14 cellular contexts compared by ENCODE assay signal in genomic region chr12:49702676-49703228, GRCh38. TPM values are rescaled to one million over a fixed set of nuclear protein-coding genes. Genes with fewer than 3 reads are reported as not detected.
A peak's percentile ranks its signal among the peaks of the same experiment; 100 is the strongest.
DNase-seq lines count a peak whose midpoint lies in the region; ATAC-seq, FAIRE-seq and TF ChIP-seq lines count a peak whose summit lies in the region.
"Had no signal": no experiment of that assay in that cellular context is flagged by ENCODE, and none has a peak within 500 bp of the region (broad histone marks: within the 10 kb centered on the region; RNA-seq: fewer than 3 reads in every experiment).

No MANE protein-coding gene starts in this region.

- H3K27ac Mint-ChIP-seq in astrocyte (ENCODE audit: unreplicated experiment), result peak overlapping the region; percentile 89

- peaks cover 0 to 64% of the 10 kb centered on the region in 2 donors for H3K4me1 ChIP-seq in right atrium auricular region
- peaks cover 65% of the 10 kb centered on the region for H3K4me1 ChIP-seq in astrocyte (ENCODE audit: insufficient read depth, low read length)

- H3K9me3 Mint-ChIP-seq in astrocyte (ENCODE audit: unreplicated experiment), result peaks cover 1% of the 10 kb centered on the region

- peaks cover 2% of the 10 kb centered on the region for H3K27me3 Mint-ChIP-seq in astrocyte (ENCODE audit: low read depth, unreplicated experiment)

- intact Hi-C loops in left cardiac atrium (cut with DNase I), result loop anchor here in 1 of 2 donors (5.0 kb wide), 1 partner anchor 40 kb away; no protein-coding TSS in a partner anchor

- H4K20me1 ChIP-seq in astrocyte (ENCODE audit: insufficient read depth, low read length), result peaks cover 33% of the 10 kb centered on the region

- H3K4me3 Mint-ChIP-seq in astrocyte (ENCODE audit: unreplicated experiment), result peak overlapping the region; percentile 69

- peaks cover 85% of the 10 kb centered on the region for H3K79me2 ChIP-seq in astrocyte (ENCODE audit: insufficient read depth, low read length)

- no peaks in the 10 kb centered on the region for H3K27me3 ChIP-seq in right atrium auricular region
- H3K27me3 ChIP-seq in astrocyte (ENCODE audit: insufficient read depth, low read length), result no peaks in the 10 kb centered on the region
- H3K27me3 ChIP-seq: BE2C had no signal

- DNase-seq in right atrium auricular region (ENCODE audit: low spot score) (no peak), left cardiac atrium (no peak), astrocyte (ENCODE audit: low read depth) (peak; percentile 25), myocyte (ENCODE audit: low read depth) (peak; percentile 64), T1000 (lab: John Stamatoyannopoulos, UW) (no peak)
- DNase-seq: BE2C, NCI-H1092 treated with DMSO at 0.1 percent for 48 hours, NCI-H524 treated with DMSO at 0.1 percent for 48 hours, psoas muscle had no signal

- peak overlapping the region; percentile 32 for H3K9ac ChIP-seq in astrocyte (ENCODE audit: low read length)

- H2AFZ ChIP-seq in astrocyte (ENCODE audit: low read depth, low read length), result no peak overlapping the region

- peaks cover 2% of the 10 kb centered on the region for H3K36me3 Mint-ChIP-seq in astrocyte (ENCODE audit: low read depth, unreplicated experiment)

- H3K4me2 ChIP-seq in astrocyte (ENCODE audit: low read length), result peak overlapping the region; percentile 77

- no peaks in the 10 kb centered on the region for H3K36me3 ChIP-seq in right atrium auricular region
- no peaks in the 10 kb centered on the region for H3K36me3 ChIP-seq in astrocyte (ENCODE audit: insufficient read depth, low read length)
- H3K36me3 ChIP-seq: BE2C had no signal

- H3K27ac ChIP-seq in right atrium auricular region (peak overlapping the region; percentile 30 to 43), astrocyte (ENCODE audit: low read depth, low read length) (peak overlapping the region; percentile 78)
- H3K27ac ChIP-seq: psoas muscle had no signal

- FAIRE-seq in astrocyte (lab: Jason Lieb, UNC), result no peak
- FAIRE-seq: bronchial epithelial cell had no signal

- H3K9me3 ChIP-seq in right atrium auricular region (no peaks in the 10 kb centered on the region), astrocyte (ENCODE audit: insufficient read depth, low read depth, low read length) (no peaks in the 10 kb centered on the region)
- H3K9me3 ChIP-seq: BE2C, psoas muscle had no signal

- ATAC-seq in left cardiac atrium (no peak), HG02885 (IDR thresholded peaks at IDR 0.05; ENCODE audit: poor library complexity, unreplicated experiment) (no peak), HG03439 (IDR thresholded peaks at IDR 0.05; ENCODE audit: unreplicated experiment) (no peak), HG02588 (IDR thresholded peaks at IDR 0.05; ENCODE audit: unreplicated experiment) (no peak)
- ATAC-seq: left lobe of liver, psoas muscle had no signal

- H3K4me1 Mint-ChIP-seq in astrocyte (ENCODE audit: low read depth, unreplicated experiment), result peaks cover 60% of the 10 kb centered on the region

- TF ChIP-seq CTCF in right atrium auricular region (IDR thresholded peaks at IDR 0.05) (no peak), astrocyte (IDR thresholded peaks at IDR 0.05; ENCODE audit: insufficient read depth, low read depth, low read length) (no peak)

- H3K4me3 ChIP-seq in right atrium auricular region (no peak overlapping the region), astrocyte (ENCODE audit: insufficient read depth, low read depth, low read length) (peak overlapping the region; percentile 22)
- H3K4me3 ChIP-seq: psoas muscle had no signal

RNA-seq across cellular contexts. Expression of gene FMNL3, which starts 4.5 kb away (rescaled TPM):
- total RNA-seq in right atrium auricular region (10 to 100 TPM in 1 of 2 donors, 1 to 10 TPM in 1; 9.0 to 19.7 TPM), left cardiac atrium (10 to 100 TPM; 12.2 to 21.2 TPM), astrocyte (58.4 and 62.9 TPM in 2 replicates), myocyte (16.7 and 18.8 TPM in 2 replicates)
- polyA plus RNA-seq in myocyte (2012), result 18.0 TPM

RNA-seq across cellular contexts. Expression of gene TMBIM6, which starts 38.6 kb away (rescaled TPM):
- total RNA-seq in right atrium auricular region, result 100 to 1,000 TPM; 196 to 248 TPM
- 100 to 1,000 TPM; 260 to 276 TPM for total RNA-seq in left cardiac atrium
- 434 and 452 TPM in 2 replicates for total RNA-seq in astrocyte
- total RNA-seq in myocyte, result 315 and 361 TPM in 2 replicates
- polyA plus RNA-seq in myocyte (2012), result 322 TPM

Comparison
In these comparisons a context has a peak if more than half of its experiments do, and no peak if none do; other contexts are left out.
1. DNase-seq: peak in astrocyte (single experiment) and myocyte (single experiment); none in right atrium auricular region (single experiment), left cardiac atrium (single experiment) and T1000 (single experiment).